ENCODE assay signal across 1 cellular context in genomic region chr12:120713861-120714482, GRCh38.
TF ChIP-seq lines count a peak whose summit lies in the region.

No MANE protein-coding gene starts in this region.

TF ChIP-seq in HEK293, 187 proteins besides CTCF, POLR2A, EP300 and RAD21 (continued from another document):
- TF ChIP-seq ZNF692 (tag by site-specific recombination; IDR thresholded peaks at IDR 0.05) (0 out of 2 replicates have a peak, but pooled peaks have one; percentile 14), ZNF626 (tag by site-specific recombination; IDR thresholded peaks at IDR 0.05) (no peak), ZNF274 (IDR thresholded peaks at IDR 0.05; ENCODE audit: low read length) (no peak), ZNF274 (tag by site-specific recombination; IDR thresholded peaks at IDR 0.05; ENCODE audit: borderline replicate concordance) (no peak), ZSCAN18 (tag by site-specific recombination; IDR thresholded peaks at IDR 0.05) (no peak), ZNF530 (tag by site-specific recombination; IDR thresholded peaks at IDR 0.05; ENCODE audit: low read depth) (no peak), ZNF416 (tag by site-specific recombination; IDR thresholded peaks at IDR 0.05) (no peak), ZBTB17 (tag by site-specific recombination; IDR thresholded peaks at IDR 0.05) (peak; percentile 48), ZNF560 (tag by site-specific recombination; IDR thresholded peaks at IDR 0.05; ENCODE audit: borderline replicate concordance) (no peak), ZNF398 (tag by site-specific recombination; IDR thresholded peaks at IDR 0.05) (no peak)
